17 cellular contexts compared by ENCODE assay signal in genomic region chr6:109516929-109517328, GRCh38. TPM values are rescaled to one million over a fixed set of nuclear protein-coding genes. Genes with fewer than 3 reads are reported as not detected.
A peak's percentile ranks its signal among the peaks of the same experiment; 100 is the strongest.
DNase-seq lines count a peak whose midpoint lies in the region; ATAC-seq and TF ChIP-seq lines count a peak whose summit lies in the region.
"Had no signal": no experiment of that assay in that cellular context is flagged by ENCODE, and none has a peak within 500 bp of the region (broad histone marks: within the 10 kb centered on the region; RNA-seq: fewer than 3 reads in every experiment).

No MANE protein-coding gene starts in this region.

- H3K9me3 Mint-ChIP-seq in activated naive CD4-positive, alpha-beta T cell treated with anti-CD3 and anti-CD28 coated beads, Interleukin-2, amount 10 ng/mL, durations not matched to agents 7 days and 5 days = peaks cover 2% of the 10 kb centered on the region
- H3K9me3 Mint-ChIP-seq in activated CD8-positive, alpha-beta T cell treated with anti-CD3 and anti-CD28 coated beads, Interleukin-2, amount 10 ng/mL, durations not matched to agents 7 days and 5 days (ENCODE audit: insufficient read depth) = peaks cover 7% of the 10 kb centered on the region
- H3K9me3 Mint-ChIP-seq in natural killer cell = no peaks in the 10 kb centered on the region

- POLR2A ChIA-PET in activated CD8-positive, alpha-beta T cell treated with anti-CD3 and anti-CD28 coated beads, Interleukin-2, amount 10 ng/mL, durations not matched to agents 7 days and 5 days (lab: Charles Lee) = no interaction called here

- no peaks in the 10 kb centered on the region for H3K36me3 Mint-ChIP-seq in activated naive CD4-positive, alpha-beta T cell treated with anti-CD3 and anti-CD28 coated beads, Interleukin-2, amount 10 ng/mL, durations not matched to agents 7 days and 5 days
- peaks cover 9% of the 10 kb centered on the region for H3K36me3 Mint-ChIP-seq in activated CD8-positive, alpha-beta T cell treated with anti-CD3 and anti-CD28 coated beads, Interleukin-2, amount 10 ng/mL, durations not matched to agents 7 days and 5 days (ENCODE audit: low read depth)
- H3K36me3 Mint-ChIP-seq in natural killer cell = no peaks in the 10 kb centered on the region

- no peak for DNase-seq in activated naive CD4-positive, alpha-beta T cell treated with anti-CD3 and anti-CD28 coated beads, Interleukin-2, amount 10 ng/mL, durations not matched to agents 7 days and 5 days
- DNase-seq in activated naive CD4-positive, alpha-beta T cell (lab: John Stamatoyannopoulos, UW) = no peak
- DNase-seq in Kasumi-1 (lab: John Stamatoyannopoulos, UW) (peak; percentile 19 to 37), natural killer cell (no peak), DMS153 (lab: John Stamatoyannopoulos, UW) (no peak), NCI-H2196 (lab: John Stamatoyannopoulos, UW; ENCODE audit: unreplicated experiment) (no peak)
- DNase-seq in activated CD8-positive, alpha-beta T cell treated with anti-CD3 and anti-CD28 coated beads, Interleukin-2, amount 10 ng/mL, durations not matched to agents 7 days and 5 days = no peak
- DNase-seq in stimulated activated CD8-positive, alpha-beta memory T cell treated with anti-CD3 and anti-CD28 coated beads, Interleukin-4, amount 100 ng/mL, for 48 hours = no peak
- DNase-seq: activated effector memory CD4-positive, alpha-beta T cell treated with anti-CD3 and anti-CD28 coated beads, Interleukin-2, amount 50 U/mL, for 16 hours; KBM-7; NCI-H1092; NCI-H1930; occipital lobe; PC-3; Right ventricle myocardium superior; small intestine; stimulated activated naive B cell treated with anti-CD40 and anti-IgM and Interleukin-4, amounts not matched to agents 10 μg/mL and 1 μg/mL and 100 μg/mL, for 72 hours had no signal

- ATAC-seq in activated CD8-positive, alpha-beta T cell treated with anti-CD3 and anti-CD28 coated beads, Interleukin-2, amount 10 ng/mL, durations not matched to agents 7 days and 5 days = peak; percentile 55
- ATAC-seq in natural killer cell = no peak
- ATAC-seq: PC-3; stimulated activated naive B cell treated with anti-CD40 and anti-IgM and Interleukin-4, amounts not matched to agents 10 μg/mL and 1 μg/mL and 100 μg/mL, for 72 hours had no signal

- H3K4me1 Mint-ChIP-seq in activated naive CD4-positive, alpha-beta T cell treated with anti-CD3 and anti-CD28 coated beads, Interleukin-2, amount 10 ng/mL, durations not matched to agents 7 days and 5 days = peaks cover 33% of the 10 kb centered on the region
- H3K4me1 Mint-ChIP-seq in activated CD8-positive, alpha-beta T cell treated with anti-CD3 and anti-CD28 coated beads, Interleukin-2, amount 10 ng/mL, durations not matched to agents 7 days and 5 days (ENCODE audit: low read depth) = peaks cover 36% of the 10 kb centered on the region
- H3K4me1 Mint-ChIP-seq in natural killer cell = peaks cover 31 to 33% of the 10 kb centered on the region in 2 donors

- H3K27me3 Mint-ChIP-seq in activated naive CD4-positive, alpha-beta T cell treated with anti-CD3 and anti-CD28 coated beads, Interleukin-2, amount 10 ng/mL, durations not matched to agents 7 days and 5 days = no peaks in the 10 kb centered on the region
- H3K27me3 Mint-ChIP-seq in activated CD8-positive, alpha-beta T cell treated with anti-CD3 and anti-CD28 coated beads, Interleukin-2, amount 10 ng/mL, durations not matched to agents 7 days and 5 days (ENCODE audit: low read depth) = no peaks in the 10 kb centered on the region
- no peaks in the 10 kb centered on the region for H3K27me3 Mint-ChIP-seq in natural killer cell (ENCODE audit: low read depth in 2 of 2)
- H3K27me3 Mint-ChIP-seq: stimulated activated naive B cell treated with anti-CD40 and anti-IgM and Interleukin-4, amounts not matched to agents 10 μg/mL and 1 μg/mL and 100 μg/mL, for 72 hours had no signal

- peak overlapping the region; percentile 70 for H3K27ac Mint-ChIP-seq in activated naive CD4-positive, alpha-beta T cell treated with anti-CD3 and anti-CD28 coated beads, Interleukin-2, amount 10 ng/mL, durations not matched to agents 7 days and 5 days
- peak overlapping the region; percentile 78 for H3K27ac Mint-ChIP-seq in activated CD8-positive, alpha-beta T cell treated with anti-CD3 and anti-CD28 coated beads, Interleukin-2, amount 10 ng/mL, durations not matched to agents 7 days and 5 days
- H3K27ac Mint-ChIP-seq in natural killer cell = peak overlapping the region in 1 of 2 donors; percentile 47
- H3K27ac Mint-ChIP-seq: stimulated activated naive B cell treated with anti-CD40 and anti-IgM and Interleukin-4, amounts not matched to agents 10 μg/mL and 1 μg/mL and 100 μg/mL, for 72 hours had no signal

- peak overlapping the region; percentile 21 for H3K4me3 Mint-ChIP-seq in activated naive CD4-positive, alpha-beta T cell treated with anti-CD3 and anti-CD28 coated beads, Interleukin-2, amount 10 ng/mL, durations not matched to agents 7 days and 5 days
- peak overlapping the region; percentile 45 for H3K4me3 Mint-ChIP-seq in activated CD8-positive, alpha-beta T cell treated with anti-CD3 and anti-CD28 coated beads, Interleukin-2, amount 10 ng/mL, durations not matched to agents 7 days and 5 days
- peak overlapping the region; percentile 76 for H3K4me3 Mint-ChIP-seq in natural killer cell

- no peak for TF ChIP-seq CTCF in natural killer cell (IDR thresholded peaks at IDR 0.05)

- intact Hi-C loops in natural killer cell (cut with micrococcal nuclease) = no loop called here

- CTCF ChIA-PET in activated naive CD4-positive, alpha-beta T cell treated with anti-CD3 and anti-CD28 coated beads, Interleukin-2, amount 10 ng/mL, durations not matched to agents 7 days and 5 days (lab: Charles Lee) = no interaction called here
- CTCF ChIA-PET in activated CD8-positive, alpha-beta T cell treated with anti-CD3 and anti-CD28 coated beads, Interleukin-2, amount 10 ng/mL, durations not matched to agents 7 days and 5 days (lab: Charles Lee) = interaction anchor here (1.0 kb wide), 1 partner anchor 26 kb away, joined by 3 read pairs; no protein-coding TSS in a partner anchor

RNA-seq across cellular contexts. Expression of gene ZBTB24, which starts 33.9 kb away (rescaled TPM):
- total RNA-seq in activated CD8-positive, alpha-beta T cell treated with anti-CD3 and anti-CD28 coated beads, Interleukin-2, amount 10 ng/mL, durations not matched to agents 7 days and 5 days = 10 to 100 TPM; 16.0 to 16.3 TPM
- 10 to 100 TPM in 1 of 3 donors, 1 to 10 TPM in 2; 6.7 to 10.6 (median 8.6) TPM for total RNA-seq in natural killer cell

Comparison
In these comparisons a context has a peak if more than half of its experiments do, and no peak if none do; other contexts are left out.
1. DNase-seq: peak in Kasumi-1 (2 of 2); none in activated naive CD4-positive, alpha-beta T cell treated with anti-CD3 and anti-CD28 coated beads, Interleukin-2, amount 10 ng/mL, durations not matched to agents 7 days and 5 days (single experiment), activated naive CD4-positive, alpha-beta T cell (0 of 4), activated CD8-positive, alpha-beta T cell treated with anti-CD3 and anti-CD28 coated beads, Interleukin-2, amount 10 ng/mL, durations not matched to agents 7 days and 5 days (single experiment), natural killer cell (single experiment), DMS153 (single experiment), NCI-H2196 (single experiment) and stimulated activated CD8-positive, alpha-beta memory T cell treated with anti-CD3 and anti-CD28 coated beads, Interleukin-4, amount 100 ng/mL, for 48 hours (single experiment).
2. H3K4me3 Mint-ChIP-seq: peak in every context shown above with its lines; median percentile 76 in natural killer cell; 45 in activated CD8-positive, alpha-beta T cell treated with anti-CD3 and anti-CD28 coated beads, Interleukin-2, amount 10 ng/mL, durations not matched to agents 7 days and 5 days; 21 in activated naive CD4-positive, alpha-beta T cell treated with anti-CD3 and anti-CD28 coated beads, Interleukin-2, amount 10 ng/mL, durations not matched to agents 7 days and 5 days.